12 cellular contexts compared by ENCODE assay signal in genomic region chr19:53659292-53659691, GRCh38. TPM values are rescaled to one million over a fixed set of nuclear protein-coding genes. Genes with fewer than 3 reads are reported as not detected.
A peak's percentile ranks its signal among the peaks of the same experiment; 100 is the strongest.
DNase-seq lines count a peak whose midpoint lies in the region; ATAC-seq, FAIRE-seq and TF ChIP-seq lines count a peak whose summit lies in the region.
"Had no signal": no experiment of that assay in that cellular context is flagged by ENCODE, and none has a peak within 500 bp of the region (broad histone marks: within the 10 kb centered on the region; RNA-seq: fewer than 3 reads in every experiment).

No MANE protein-coding gene starts in this region.

- H2AFZ ChIP-seq in K562 (ENCODE audit: low read depth, low read length): no peak overlapping the region

- CTCF ChIA-PET in K562 (lab: Yijun Ruan, JAX; ENCODE audit: low intra/inter-chr PET ratio): interaction anchor here (1.7 kb wide), 1 partner anchor 87 kb away, joined by 6 read pairs; no protein-coding TSS in a partner anchor

- TF ChIP-seq CTCF in K562 (IDR thresholded peaks at IDR 0.05 in 2 of 3, conservative IDR thresholded peaks at IDR 0.05 in 1 of 3; ENCODE audit: insufficient read depth in 2 of 3, low read depth in 1 of 3, low read length in 3 of 3): peak; percentile 49 to 68 (median 55)

- no peaks in the 10 kb centered on the region for H3K9me3 ChIP-seq in K562 (replicated peaks; ENCODE audit: control insufficient read depth, insufficient read depth, low read depth, low read length)

- no peak for TF ChIP-seq POLR2A in K562 (conservative IDR thresholded peaks at IDR 0.05)

- peak; percentile 74 for FAIRE-seq in K562 (lab: Jason Lieb, UNC)

- no peak for TF ChIP-seq EP300 in K562 (IDR thresholded peaks at IDR 0.05; ENCODE audit: low read length)

- intact Hi-C loops in K562 (cut with micrococcal nuclease): no loop called here

- H3K9me1 ChIP-seq in K562 (ENCODE audit: control insufficient read depth, insufficient read depth, low read length): no peaks in the 10 kb centered on the region

- H3K4me1 ChIP-seq in K562 (replicated peaks in 1 of 2; ENCODE audit: control insufficient read depth in 2 of 2, insufficient read depth in 2 of 2, low read length in 2 of 2): no peaks in the 10 kb centered on the region

- no peaks in the 10 kb centered on the region for H3K79me2 ChIP-seq in K562 (ENCODE audit: control insufficient read depth, insufficient read depth, low read length)

- no peak overlapping the region for H3K27ac ChIP-seq in K562 (ENCODE audit: extremely low read depth, low read depth, low read length)

- BruUV-seq in K562 (replicated peaks; lab: Mats Ljungman, UMichigan): no TSS peak

- POLR2A ChIA-PET in K562 (lab: Yijun Ruan, JAX): interaction anchor here (0.6 kb wide), 1 partner anchor 69 kb away, joined by 3 read pairs; no protein-coding TSS in a partner anchor

- in situ Hi-C loops in KBM-7 (cut with MboI; ENCODE audit: low pct_unique_long_range_greater_than_20kb, low sequenced_read_pairs): no loop called here
- in situ Hi-C loops in K562 (cut with MboI): no loop called here

- no peak for TF ChIP-seq RAD21 in K562 (CRISPR knock-in tag; conservative IDR thresholded peaks at IDR 0.05 in 1 of 2, IDR thresholded peaks at IDR 0.05 in 1 of 2)

- ATAC-seq in K562: peak; percentile 89
- ATAC-seq in HG03442 (IDR thresholded peaks at IDR 0.05; ENCODE audit: unreplicated experiment): no peak
- no peak for ATAC-seq in GM21515 (IDR thresholded peaks at IDR 0.05; ENCODE audit: unreplicated experiment)
- no peak for ATAC-seq in GM18868 (IDR thresholded peaks at IDR 0.05; ENCODE audit: unreplicated experiment)

- H3K4me3 ChIP-seq in K562: no peak overlapping the region

- DNase-seq in CD1c-positive myeloid dendritic cell (ENCODE audit: extremely low spot score) (peak; percentile 2), KBM-7 (peak; percentile 7), K562 (ENCODE audit: extremely low read depth in 1 of 4, low spot score in 3 of 4) (peak; percentile 29 to 61 (median 40)), medulla oblongata (ENCODE audit: extremely low spot score) (peak; percentile 79), activated gamma-delta T cell (lab: John Stamatoyannopoulos, UW) (no peak)
- DNase-seq: activated T-cell treated with anti-CD3 and anti-CD28 coated beads for 4 hours, NCI-H446 had no signal

- H3K4me2 ChIP-seq in K562 (ENCODE audit: insufficient read depth, low read length): no peak overlapping the region

- WGBS in K562 (ENCODE audit: insufficient coverage, low coverage, missing lambda C conversion rate): 6% methylated on average over 6 of the region's 6 CpGs

- no peak overlapping the region for H3K9ac ChIP-seq in K562 (ENCODE audit: insufficient read depth in 1 of 2, low read depth in 2 of 2, low read length in 2 of 2)

- H3K36me3 ChIP-seq in K562 (ENCODE audit: control insufficient read depth, insufficient read depth, low read length): no peaks in the 10 kb centered on the region

- H3K27me3 ChIP-seq in K562 (ENCODE audit: control insufficient read depth in 2 of 2, insufficient read depth in 2 of 2, low read length in 2 of 2): peaks cover 0 to 13% of the 10 kb centered on the region in 2 experiments; a peak in 2 of 5 replicates

- H4K20me1 ChIP-seq in K562 (replicated peaks; ENCODE audit: control insufficient read depth, insufficient read depth, low read length): no peaks in the 10 kb centered on the region

TF ChIP-seq in K562, 482 proteins besides CTCF, POLR2A, EP300 and RAD21 (continues in another document):
- peak; percentile 28; the same call in 1 of the 2 replicates for TF ChIP-seq SMC3 (conservative IDR thresholded peaks at IDR 0.05; ENCODE audit: insufficient read depth, low read depth, low read length)
- TF ChIP-seq POLR2AphosphoS5 (IDR thresholded peaks at IDR 0.05; ENCODE audit: control insufficient read depth, insufficient read depth, low read depth, low read length): no peak
- TF ChIP-seq ZNF668 (CRISPR knock-in tag; IDR thresholded peaks at IDR 0.05): no peak
- TF ChIP-seq HMBOX1 (IDR thresholded peaks at IDR 0.05): peak; percentile 82
- no peak for TF ChIP-seq GABPA (tag; conservative IDR thresholded peaks at IDR 0.05; ENCODE audit: low read depth)
- TF ChIP-seq, protein P1, sequence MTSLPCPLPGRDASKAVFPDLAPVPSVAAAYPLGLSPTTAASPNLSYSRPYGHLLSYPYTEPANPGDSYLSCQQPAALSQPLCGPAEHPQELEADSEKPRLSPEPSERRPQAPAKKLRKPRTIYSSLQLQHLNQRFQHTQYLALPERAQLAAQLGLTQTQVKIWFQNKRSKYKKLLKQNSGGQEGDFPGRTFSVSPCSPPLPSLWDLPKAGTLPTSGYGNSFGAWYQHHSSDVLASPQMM (CRISPR knock-in tag; IDR thresholded peaks at IDR 0.05): no peak
- TF ChIP-seq SNAPC5 (CRISPR knock-in tag; IDR thresholded peaks at IDR 0.05): no peak
- no peak for TF ChIP-seq PRMT5 (CRISPR knock-in tag; IDR thresholded peaks at IDR 0.05)
- TF ChIP-seq AFF1 (IDR thresholded peaks at IDR 0.05; ENCODE audit: low read depth in 1 of 2, partially characterized antibody in 2 of 2): no peak
- TF ChIP-seq, protein P2, sequence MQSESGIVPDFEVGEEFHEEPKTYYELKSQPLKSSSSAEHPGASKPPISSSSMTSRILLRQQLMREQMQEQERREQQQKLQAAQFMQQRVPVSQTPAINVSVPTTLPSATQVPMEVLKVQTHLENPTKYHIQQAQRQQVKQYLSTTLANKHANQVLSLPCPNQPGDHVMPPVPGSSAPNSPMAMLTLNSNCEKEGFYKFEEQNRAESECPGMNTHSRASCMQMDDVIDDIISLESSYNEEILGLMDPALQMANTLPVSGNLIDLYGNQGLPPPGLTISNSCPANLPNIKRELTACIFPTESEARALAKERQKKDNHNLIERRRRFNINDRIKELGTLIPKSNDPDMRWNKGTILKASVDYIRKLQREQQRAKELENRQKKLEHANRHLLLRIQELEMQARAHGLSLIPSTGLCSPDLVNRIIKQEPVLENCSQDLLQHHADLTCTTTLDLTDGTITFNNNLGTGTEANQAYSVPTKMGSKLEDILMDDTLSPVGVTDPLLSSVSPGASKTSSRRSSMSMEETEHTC (IDR thresholded peaks at IDR 0.05): no peak
- no peak for TF ChIP-seq PHTF2 (CRISPR knock-in tag; IDR thresholded peaks at IDR 0.05)

RNA-seq across cellular contexts. Expression of gene DPRX, which starts 27.5 kb away (rescaled TPM):
- not detected in 2 replicates for total RNA-seq in K562 (2011; cell fraction: chromatin; rRNA removed; ENCODE audit: low replicate concordance)
- not detected in 2 replicates for total RNA-seq in K562 (2011; cell fraction: nucleolus; rRNA removed)
- not detected in 2 replicates for total RNA-seq in K562 (2011; cell fraction: nucleoplasm; rRNA removed)
- total RNA-seq in K562 (2014; rRNA removed): not detected in 2 replicates
- total RNA-seq in K562 (2014; rRNA removed; fragmentation: Illumina TruSeq; extraction: Trizol): not detected in 2 replicates
- not detected in 2 replicates for total RNA-seq in K562 (2015; rRNA removed; fragmentation: Illumina TruSeq; extraction: Trizol)
- total RNA-seq in K562 (2021): not detected in 2 replicates
- polyA plus RNA-seq in K562 (2011; rRNA removed): not detected in 2 replicates
- polyA plus RNA-seq in K562 (2011; cell fraction: cytosol; rRNA removed): not detected in 2 replicates
- not detected in 2 replicates for polyA plus RNA-seq in K562 (2011; cell fraction: nucleus; rRNA removed)
- not detected in 2 replicates for polyA plus RNA-seq in K562 (2012)
- not detected in 2 replicates for polyA plus RNA-seq in K562 (2014; fragmentation: Illumina TruSeq; extraction: Trizol)
- polyA plus RNA-seq in K562 (2014; fragmentation: Nextera tagmentation; extraction: Ambion mirVana): not detected
- polyA plus RNA-seq in K562 (2014; rRNA removed): not detected in 2 replicates
- polyA minus RNA-seq in K562 (2011; rRNA and poly(A)+ RNA removed): not detected in 2 replicates
- polyA minus RNA-seq in K562 (2011; cell fraction: cytosol; rRNA and poly(A)+ RNA removed): not detected in 2 replicates
- polyA minus RNA-seq in K562 (2011; cell fraction: nucleus; rRNA and poly(A)+ RNA removed): not detected in 2 replicates
- total RNA-seq: right cardiac atrium had no signal
- polyA plus RNA-seq: esophagus, right cardiac atrium had no signal
